ENCODE assay signal across 1 cellular context in the genomic region with DNA sequence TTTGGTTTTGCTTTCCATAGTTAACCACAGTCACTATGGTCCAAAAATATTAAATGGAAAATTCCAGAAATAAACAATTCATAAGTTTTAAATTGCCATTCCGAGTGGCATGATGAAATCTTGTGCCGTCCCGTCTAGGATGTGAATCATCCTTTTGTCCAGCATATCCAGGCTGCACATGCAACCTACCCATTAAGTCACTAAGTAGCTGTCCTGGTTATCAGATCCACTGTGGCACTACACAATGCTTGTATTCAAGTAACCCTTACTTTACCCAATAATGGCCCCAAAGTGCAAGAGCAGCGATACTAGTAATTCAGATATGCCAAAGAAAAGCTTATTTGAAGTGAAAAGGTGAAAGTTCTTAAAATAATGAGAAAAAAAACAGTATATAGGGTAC.
A peak's percentile ranks its signal among the peaks of the same experiment; 100 is the strongest.
TF ChIP-seq lines count a peak whose summit lies in the region.

No MANE protein-coding gene starts in this region.

TF ChIP-seq in HepG2, 621 proteins besides CTCF, POLR2A, EP300 and RAD21 (continued from another document):
- no peak for TF ChIP-seq SOX6 (IDR thresholded peaks at IDR 0.05)
- TF ChIP-seq SOX6 (CRISPR knock-in tag; IDR thresholded peaks at IDR 0.05): peak; percentile 69
- peak; percentile 55 for TF ChIP-seq FOXA3 (CRISPR knock-in tag; IDR thresholded peaks at IDR 0.05)
- no peak for TF ChIP-seq ETV6 (CRISPR knock-in tag; conservative IDR thresholded peaks at IDR 0.05)
- 0 out of 2 replicates have a peak, but pooled peaks have one; percentile 22 for TF ChIP-seq RARA (CRISPR knock-in tag; IDR thresholded peaks at IDR 0.05)
- TF ChIP-seq ZNF382 (CRISPR knock-in tag; IDR thresholded peaks at IDR 0.05; ENCODE audit: borderline replicate concordance): no peak
- TF ChIP-seq CHD4 (IDR thresholded peaks at IDR 0.05; ENCODE audit: borderline replicate concordance, low read length): peak; percentile 31; the same call in 1 of the 2 replicates
- peak; percentile 95 for TF ChIP-seq FOSL2 (CRISPR knock-in tag; IDR thresholded peaks at IDR 0.05)
- TF ChIP-seq, protein P1, sequence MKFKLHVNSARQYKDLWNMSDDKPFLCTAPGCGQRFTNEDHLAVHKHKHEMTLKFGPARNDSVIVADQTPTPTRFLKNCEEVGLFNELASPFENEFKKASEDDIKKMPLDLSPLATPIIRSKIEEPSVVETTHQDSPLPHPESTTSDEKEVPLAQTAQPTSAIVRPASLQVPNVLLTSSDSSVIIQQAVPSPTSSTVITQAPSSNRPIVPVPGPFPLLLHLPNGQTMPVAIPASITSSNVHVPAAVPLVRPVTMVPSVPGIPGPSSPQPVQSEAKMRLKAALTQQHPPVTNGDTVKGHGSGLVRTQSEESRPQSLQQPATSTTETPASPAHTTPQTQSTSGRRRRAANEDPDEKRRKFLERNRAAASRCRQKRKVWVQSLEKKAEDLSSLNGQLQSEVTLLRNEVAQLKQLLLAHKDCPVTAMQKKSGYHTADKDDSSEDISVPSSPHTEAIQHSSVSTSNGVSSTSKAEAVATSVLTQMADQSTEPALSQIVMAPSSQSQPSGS (CRISPR knock-in tag; IDR thresholded peaks at IDR 0.05): 0 out of 2 replicates have a peak, but pooled peaks have one; percentile 18
